Comparison of ENCODE assay signal across 21 cellular contexts in the genomic region with DNA sequence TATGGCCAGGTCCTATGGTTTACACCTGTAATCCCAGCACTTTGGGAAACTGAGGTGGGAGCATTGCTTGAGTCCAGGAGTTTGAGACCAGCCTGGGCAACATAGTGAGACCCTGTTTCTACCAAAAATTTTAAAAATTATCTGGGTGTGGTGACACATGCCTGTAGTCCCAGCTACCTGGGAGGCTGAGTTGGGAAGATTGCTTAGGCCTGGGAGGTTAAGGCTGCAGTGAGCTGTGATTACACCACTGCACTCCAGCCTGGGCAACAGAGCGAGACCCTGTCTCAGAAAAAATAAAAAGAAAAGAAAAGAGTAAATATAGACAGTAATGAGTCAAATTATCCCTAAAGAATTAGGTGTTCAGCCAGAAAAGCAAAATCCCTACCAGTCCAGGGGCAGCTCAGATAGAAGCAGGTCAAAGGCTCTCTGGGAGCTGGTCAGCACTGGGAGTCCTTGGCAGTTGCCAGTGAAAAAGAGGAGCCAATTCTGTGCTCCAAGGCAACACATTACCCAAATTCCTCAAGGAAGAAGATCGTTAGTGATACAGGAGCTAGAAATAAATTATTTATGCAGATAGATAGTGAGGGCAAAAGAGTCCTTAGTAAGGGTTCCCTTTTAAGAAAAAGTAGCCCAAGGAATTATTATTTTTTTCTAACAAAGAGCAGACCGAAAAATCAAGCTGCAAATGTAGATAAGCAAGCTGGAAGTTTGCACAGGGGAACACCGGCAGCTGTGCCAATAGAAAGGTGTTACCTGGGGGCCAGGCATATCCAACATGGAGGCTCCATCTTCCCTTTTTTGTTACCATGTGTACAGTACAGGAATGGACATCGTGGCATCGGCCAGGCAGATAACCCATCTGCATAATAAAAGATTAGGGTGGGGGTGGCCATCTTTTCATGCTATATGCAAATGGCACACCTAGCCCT.
"Had no signal": no experiment of that assay in that cellular context is flagged by ENCODE, and none has a peak within 500 bp of the region (broad histone marks: within the 10 kb centered on the region; RNA-seq: fewer than 3 reads in every experiment).

No MANE protein-coding gene starts in this region.

- H3K36me3 ChIP-seq: cardiac muscle cell, esophagus squamous epithelium, ovary, sigmoid colon, spleen, thyroid gland had no signal

- H3K4me1 ChIP-seq: sigmoid colon, thyroid gland had no signal

- H3K9me3 ChIP-seq: esophagus squamous epithelium, ovary, sigmoid colon, spleen, thyroid gland had no signal

- DNase-seq: activated CD4-positive, alpha-beta T cell treated with anti-CD3 and anti-CD28 coated beads, Interleukin-2, amount 50 U/mL, for 1 hour; activated CD8-positive, alpha-beta memory T cell treated with anti-CD3 and anti-CD28 coated beads for 24 hours; activated CD8-positive, alpha-beta memory T cell treated with anti-CD3 and anti-CD28 coated beads, Interleukin-2, amount 50 U/mL, for 48 hours; activated gamma-delta T cell treated with Interleukin-2 at 50 U/mL for 16 hours; activated naive CD8-positive, alpha-beta T cell treated with anti-CD3 and anti-CD28 coated beads, Interleukin-2, amount 10 ng/mL, durations not matched to agents 7 days and 5 days; activated T-cell treated with anti-CD3 and anti-CD28 coated beads, Interleukin-2, amount 50 U/mL, for 72 hours; amygdala; dermis blood vessel endothelial cell; effector memory CD4-positive, alpha-beta T cell; esophagus squamous epithelium; mesenchymal stem cell; naive thymus-derived CD8-positive, alpha-beta T cell; ovary; sigmoid colon; spleen; stimulated activated CD4-positive, alpha-beta T cell treated with anti-CD3 and anti-CD28 coated beads, Interleukin-4, amount 100 ng/mL, for 4 hours; stimulated activated naive CD4-positive, alpha-beta T cell; SW 1271; T-helper 2 cell; thyroid gland had no signal

- H3K36me3 Mint-ChIP-seq: activated naive CD8-positive, alpha-beta T cell treated with anti-CD3 and anti-CD28 coated beads, Interleukin-2, amount 10 ng/mL, durations not matched to agents 7 days and 5 days; naive thymus-derived CD8-positive, alpha-beta T cell had no signal

- H3K27me3 ChIP-seq: cardiac muscle cell, esophagus squamous epithelium, ovary, sigmoid colon, spleen, thyroid gland had no signal

- H3K27ac ChIP-seq: cardiac muscle cell, esophagus squamous epithelium, ovary, sigmoid colon, spleen, thyroid gland had no signal

- H3K4me3 Mint-ChIP-seq: activated naive CD8-positive, alpha-beta T cell treated with anti-CD3 and anti-CD28 coated beads, Interleukin-2, amount 10 ng/mL, durations not matched to agents 7 days and 5 days; activated T-cell treated with anti-CD3 and anti-CD28 coated beads, Interleukin-2, amount 50 U/mL, for 72 hours; naive thymus-derived CD8-positive, alpha-beta T cell had no signal

- H3K4me3 ChIP-seq: cardiac muscle cell, esophagus squamous epithelium, ovary, sigmoid colon, spleen, thyroid gland had no signal

- H3K9me3 Mint-ChIP-seq: activated naive CD8-positive, alpha-beta T cell treated with anti-CD3 and anti-CD28 coated beads, Interleukin-2, amount 10 ng/mL, durations not matched to agents 7 days and 5 days; activated T-cell treated with anti-CD3 and anti-CD28 coated beads, Interleukin-2, amount 50 U/mL, for 72 hours; naive thymus-derived CD8-positive, alpha-beta T cell had no signal

- H3K27ac Mint-ChIP-seq: activated naive CD8-positive, alpha-beta T cell treated with anti-CD3 and anti-CD28 coated beads, Interleukin-2, amount 10 ng/mL, durations not matched to agents 7 days and 5 days; activated T-cell treated with anti-CD3 and anti-CD28 coated beads, Interleukin-2, amount 50 U/mL, for 72 hours; naive thymus-derived CD8-positive, alpha-beta T cell had no signal
